In the genomic region with DNA sequence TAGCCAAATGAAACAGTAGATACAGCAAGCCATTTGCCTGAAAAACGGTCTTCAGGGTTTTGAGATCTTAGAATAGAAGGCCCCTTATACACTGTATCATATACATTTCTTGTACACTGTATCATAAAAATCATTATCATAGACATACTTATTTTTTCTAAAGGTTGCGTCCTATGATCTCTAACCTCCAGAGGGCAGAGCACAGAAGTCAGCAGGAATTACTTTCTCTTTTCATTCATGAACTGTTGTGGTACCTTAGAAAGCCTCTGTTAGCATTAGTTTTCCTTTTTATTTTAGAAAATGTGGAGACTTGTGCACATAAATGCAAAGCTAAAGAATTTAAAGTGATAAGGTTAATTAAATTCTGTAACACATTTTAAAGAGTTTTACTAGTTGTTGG, we compare ENCODE assay signal across 10 cellular contexts.
DNase-seq lines count a peak whose midpoint lies in the region; ATAC-seq and TF ChIP-seq lines count a peak whose summit lies in the region.
"Had no signal": no experiment of that assay in that cellular context is flagged by ENCODE, and none has a peak within 500 bp of the region (broad histone marks: within the 10 kb centered on the region; RNA-seq: fewer than 3 reads in every experiment).

No MANE protein-coding gene starts in this region.

- TF ChIP-seq CTCF in GM12874 (IDR thresholded peaks at IDR 0.05; ENCODE audit: insufficient read depth, low read depth, low read length) (0 out of 2 replicates have a peak, but pooled peaks have one; percentile 5), foreskin keratinocyte (conservative IDR thresholded peaks at IDR 0.05) (peak; percentile 28)
- TF ChIP-seq CTCF in CD8-positive, alpha-beta T cell (IDR thresholded peaks at IDR 0.05), result no peak

- no peaks in the 10 kb centered on the region for H4K20me1 ChIP-seq in Karpas-422 (ENCODE audit: insufficient read depth, low read depth, low read length)

- H3K9me3 ChIP-seq in Karpas-422 (ENCODE audit: low read length), result no peaks in the 10 kb centered on the region
- no peaks in the 10 kb centered on the region for H3K9me3 ChIP-seq in CD8-positive, alpha-beta T cell (ENCODE audit: low read length)

- 0 out of 2 replicates have a peak overlapping the region, but pooled peaks have one; percentile 16 for H3K4me3 ChIP-seq in Karpas-422 (ENCODE audit: low read length)
- H3K4me3 ChIP-seq in CD8-positive, alpha-beta T cell (ENCODE audit: low read depth, low read length), result no peak overlapping the region
- H3K4me3 ChIP-seq: lung had no signal

- peaks cover 3% of the 10 kb centered on the region; the same call in 1 of the 2 replicates for H3K36me3 ChIP-seq in Karpas-422 (ENCODE audit: insufficient read depth, low read length)
- no peaks in the 10 kb centered on the region for H3K36me3 ChIP-seq in CD8-positive, alpha-beta T cell (ENCODE audit: insufficient read depth, low read length)

- DNase-seq in Karpas-422 (peak; percentile 63), foreskin keratinocyte (no peak), NCI-H2029 treated with DMSO at 0.1 percent for 48 hours (lab: John Stamatoyannopoulos, UW) (no peak), AG08396 (ENCODE audit: low spot score) (no peak)
- DNase-seq in activated CD4-positive, alpha-beta memory T cell treated with anti-CD3 and anti-CD28 coated beads, Interleukin-2, amount 10 ng/mL, durations not matched to agents 7 days and 5 days, result no peak
- DNase-seq in CD8-positive, alpha-beta T cell, result no peak

- no peaks in the 10 kb centered on the region for H3K27me3 Mint-ChIP-seq in activated CD4-positive, alpha-beta memory T cell treated with anti-CD3 and anti-CD28 coated beads, Interleukin-2, amount 10 ng/mL, durations not matched to agents 7 days and 5 days
- no peaks in the 10 kb centered on the region for H3K27me3 Mint-ChIP-seq in CD8-positive, alpha-beta T cell (ENCODE audit: low read depth)
- H3K27me3 Mint-ChIP-seq: dendritic cell treated with granulocyte-macrophage colony-stimulating factor and Interleukin-4, amounts not matched to agents 40 ng/mL and 50 ng/mL, for 4 days had no signal

- peaks cover 5% of the 10 kb centered on the region for H3K4me1 Mint-ChIP-seq in activated CD4-positive, alpha-beta memory T cell treated with anti-CD3 and anti-CD28 coated beads, Interleukin-2, amount 10 ng/mL, durations not matched to agents 7 days and 5 days
- peaks cover 8% of the 10 kb centered on the region for H3K4me1 Mint-ChIP-seq in CD8-positive, alpha-beta T cell (ENCODE audit: low read depth)

- no peak overlapping the region for H3K9ac ChIP-seq in Karpas-422 (ENCODE audit: low read length)

- H3K4me1 ChIP-seq in Karpas-422 (ENCODE audit: low read length) (peaks cover 27% of the 10 kb centered on the region), foreskin keratinocyte (no peaks in the 10 kb centered on the region)
- no peaks in the 10 kb centered on the region for H3K4me1 ChIP-seq in CD8-positive, alpha-beta T cell (ENCODE audit: insufficient read depth, low read length)

- intact Hi-C loops in CD8-positive, alpha-beta T cell (cut with DNase I, micrococcal nuclease), result no loop called here

- CTCF ChIA-PET in activated CD4-positive, alpha-beta memory T cell treated with anti-CD3 and anti-CD28 coated beads, Interleukin-2, amount 10 ng/mL, durations not matched to agents 7 days and 5 days (lab: Charles Lee), result interaction anchor here (0.5 to 1.5 kb wide), 3 partner anchors 45 to 138 kb away, joined by 3 to 6 read pairs (median 6); no protein-coding TSS in a partner anchor
- CTCF ChIA-PET in CD8-positive, alpha-beta T cell (lab: Charles Lee), result no interaction called here

- H3K27me3 ChIP-seq in Karpas-422 (ENCODE audit: low read length) (no peaks in the 10 kb centered on the region), foreskin keratinocyte (no peaks in the 10 kb centered on the region)
- H3K27me3 ChIP-seq in CD8-positive, alpha-beta T cell (ENCODE audit: insufficient read depth, low read length), result no peaks in the 10 kb centered on the region

- ATAC-seq in GM21423 (IDR thresholded peaks at IDR 0.05; ENCODE audit: unreplicated experiment) (peak; percentile 64), foreskin keratinocyte (no peak)
- ATAC-seq in CD8-positive, alpha-beta T cell, result no peak

- H3K9me2 ChIP-seq in Karpas-422 (replicated peaks; ENCODE audit: insufficient read depth, low read length), result no peaks in the 10 kb centered on the region

- H3K9me3 Mint-ChIP-seq in activated CD4-positive, alpha-beta memory T cell treated with anti-CD3 and anti-CD28 coated beads, Interleukin-2, amount 10 ng/mL, durations not matched to agents 7 days and 5 days, result no peaks in the 10 kb centered on the region
- H3K9me3 Mint-ChIP-seq in CD8-positive, alpha-beta T cell, result no peaks in the 10 kb centered on the region
- H3K9me3 Mint-ChIP-seq: dendritic cell treated with granulocyte-macrophage colony-stimulating factor and Interleukin-4, amounts not matched to agents 40 ng/mL and 50 ng/mL, for 4 days had no signal

- H3K27ac ChIP-seq in Karpas-422 (ENCODE audit: low read length) (peak overlapping the region; percentile 44; the same call in 1 of the 2 replicates), foreskin keratinocyte (no peak overlapping the region)
- H3K27ac ChIP-seq in CD8-positive, alpha-beta T cell (ENCODE audit: low read depth, low read length), result no peak overlapping the region

- H3K4me2 ChIP-seq in Karpas-422 (ENCODE audit: low read depth, low read length, poor library complexity, severe bottlenecking), result peak overlapping the region; percentile 51

- no peak overlapping the region for H3K27ac Mint-ChIP-seq in activated CD4-positive, alpha-beta memory T cell treated with anti-CD3 and anti-CD28 coated beads, Interleukin-2, amount 10 ng/mL, durations not matched to agents 7 days and 5 days
- no peak overlapping the region for H3K27ac Mint-ChIP-seq in CD8-positive, alpha-beta T cell
- H3K27ac Mint-ChIP-seq: dendritic cell treated with granulocyte-macrophage colony-stimulating factor and Interleukin-4, amounts not matched to agents 40 ng/mL and 50 ng/mL, for 4 days had no signal

- H3K4me3 Mint-ChIP-seq in activated CD4-positive, alpha-beta memory T cell treated with anti-CD3 and anti-CD28 coated beads, Interleukin-2, amount 10 ng/mL, durations not matched to agents 7 days and 5 days, result no peak overlapping the region
- H3K4me3 Mint-ChIP-seq in CD8-positive, alpha-beta T cell, result no peak overlapping the region
- H3K4me3 Mint-ChIP-seq: dendritic cell treated with granulocyte-macrophage colony-stimulating factor and Interleukin-4, amounts not matched to agents 40 ng/mL and 50 ng/mL, for 4 days had no signal

- peaks cover 14% of the 10 kb centered on the region for H3K79me2 ChIP-seq in Karpas-422 (ENCODE audit: low read length)

- POLR2A ChIA-PET in activated CD4-positive, alpha-beta memory T cell treated with anti-CD3 and anti-CD28 coated beads, Interleukin-2, amount 10 ng/mL, durations not matched to agents 7 days and 5 days (lab: Charles Lee), result interaction anchor here (1.2 kb wide), 1 partner anchor 11 kb away, joined by 3 read pairs; no protein-coding TSS in a partner anchor
- POLR2A ChIA-PET in CD8-positive, alpha-beta T cell (lab: Charles Lee), result no interaction called here

- H2AFZ ChIP-seq in Karpas-422 (ENCODE audit: low read length), result no peak overlapping the region

- peaks cover 54% of the 10 kb centered on the region for H3K36me3 Mint-ChIP-seq in activated CD4-positive, alpha-beta memory T cell treated with anti-CD3 and anti-CD28 coated beads, Interleukin-2, amount 10 ng/mL, durations not matched to agents 7 days and 5 days (ENCODE audit: low read depth)
- H3K36me3 Mint-ChIP-seq in CD8-positive, alpha-beta T cell, result peaks cover 64% of the 10 kb centered on the region
